Comparison of ENCODE assay signal across 1 cellular context in the genomic region with DNA sequence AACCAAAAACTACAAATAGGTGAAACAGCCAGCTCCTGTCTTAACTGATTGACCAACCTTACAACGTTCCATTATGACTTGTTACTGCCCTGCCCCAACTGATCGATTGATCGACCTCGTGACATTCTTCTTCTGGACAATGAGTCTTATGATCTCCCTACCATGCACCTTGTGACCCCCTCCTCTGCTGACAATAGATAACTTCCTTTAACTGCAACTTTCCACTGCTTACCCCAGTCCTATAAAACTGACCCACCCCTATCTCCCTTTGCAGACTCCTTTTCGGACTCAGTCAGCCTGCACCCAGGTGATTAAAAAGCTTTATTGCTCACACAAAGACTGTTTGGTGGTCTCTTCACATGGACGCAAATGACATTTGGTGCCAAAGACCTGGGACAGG. TPM values are rescaled to one million over a fixed set of nuclear protein-coding genes. Genes with fewer than 3 reads are reported as not detected.
"Had no signal": no experiment of that assay in that cellular context is flagged by ENCODE, and none has a peak within 500 bp of the region (broad histone marks: within the 10 kb centered on the region; RNA-seq: fewer than 3 reads in every experiment).

No MANE protein-coding gene starts in this region.

RNA-seq across cellular contexts. Expression of a gene that starts 11.8 kb away (rescaled TPM):
- total RNA-seq: G401 had no signal

RNA-seq across cellular contexts. Expression of a gene that starts 43.4 kb away (rescaled TPM):
- total RNA-seq: G401 had no signal
